In the genomic region with DNA sequence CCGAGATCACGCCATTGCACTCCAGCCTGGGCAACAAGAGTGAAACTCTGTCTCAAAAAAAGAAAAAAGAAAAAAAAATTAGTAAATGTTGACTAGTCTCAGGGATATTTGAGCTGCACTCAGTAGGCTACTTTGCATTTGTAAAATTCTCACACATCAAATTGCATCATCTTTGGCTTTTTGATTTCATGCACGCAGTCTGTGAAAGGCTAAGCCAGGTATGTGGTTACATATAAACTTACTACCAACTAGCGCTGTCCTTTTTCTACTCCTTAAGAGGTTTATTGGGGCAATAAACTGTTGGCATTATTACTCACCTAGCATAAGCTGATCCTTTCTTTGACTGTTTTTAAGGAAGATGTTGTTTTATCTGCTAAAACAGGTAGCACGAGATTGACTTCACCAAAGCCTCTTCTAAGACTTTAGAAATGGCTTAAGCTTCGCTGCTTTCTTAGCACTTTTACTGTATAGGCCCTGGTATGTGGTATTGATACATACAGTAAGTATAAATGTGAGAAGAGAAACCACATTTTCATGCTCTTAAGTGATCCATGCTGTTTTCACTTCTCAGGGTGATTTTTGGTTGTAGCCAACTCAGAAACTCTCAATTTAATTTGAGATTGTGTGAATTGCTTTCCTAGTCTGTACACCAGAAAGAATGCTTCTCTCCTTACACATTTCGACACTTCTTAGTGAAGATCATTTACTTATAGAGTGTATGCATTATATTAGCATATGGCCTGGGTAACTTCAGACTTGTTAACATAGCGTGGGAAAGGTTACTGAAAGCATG, we compare ENCODE assay signal across 1 cellular context.
A peak's percentile ranks its signal among the peaks of the same experiment; 100 is the strongest.
TF ChIP-seq lines count a peak whose summit lies in the region.

No MANE protein-coding gene starts in this region.

TF ChIP-seq in GM12878, 131 proteins besides CTCF, POLR2A, EP300 and RAD21 (continued from another document):
- TF ChIP-seq, protein P1, sequence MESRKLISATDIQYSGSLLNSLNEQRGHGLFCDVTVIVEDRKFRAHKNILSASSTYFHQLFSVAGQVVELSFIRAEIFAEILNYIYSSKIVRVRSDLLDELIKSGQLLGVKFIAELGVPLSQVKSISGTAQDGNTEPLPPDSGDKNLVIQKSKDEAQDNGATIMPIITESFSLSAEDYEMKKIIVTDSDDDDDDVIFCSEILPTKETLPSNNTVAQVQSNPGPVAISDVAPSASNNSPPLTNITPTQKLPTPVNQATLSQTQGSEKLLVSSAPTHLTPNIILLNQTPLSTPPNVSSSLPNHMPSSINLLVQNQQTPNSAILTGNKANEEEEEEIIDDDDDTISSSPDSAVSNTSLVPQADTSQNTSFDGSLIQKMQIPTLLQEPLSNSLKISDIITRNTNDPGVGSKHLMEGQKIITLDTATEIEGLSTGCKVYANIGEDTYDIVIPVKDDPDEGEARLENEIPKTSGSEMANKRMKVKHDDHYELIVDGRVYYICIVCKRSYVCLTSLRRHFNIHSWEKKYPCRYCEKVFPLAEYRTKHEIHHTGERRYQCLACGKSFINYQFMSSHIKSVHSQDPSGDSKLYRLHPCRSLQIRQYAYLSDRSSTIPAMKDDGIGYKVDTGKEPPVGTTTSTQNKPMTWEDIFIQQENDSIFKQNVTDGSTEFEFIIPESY (IDR thresholded peaks at IDR 0.05) = no peak
- TF ChIP-seq BMI1 (IDR thresholded peaks at IDR 0.05; ENCODE audit: borderline replicate concordance) (peak; percentile 39; the same call in 1 of the 2 replicates), RUNX3 (IDR thresholded peaks at IDR 0.05; ENCODE audit: low read length) (peak; percentile 91), SIN3A (IDR thresholded peaks at IDR 0.05; ENCODE audit: low read depth, low read length) (no peak), BCL11A (IDR thresholded peaks at IDR 0.05; ENCODE audit: low read depth, low read length) (peak; percentile 22; the same call in 1 of the 2 replicates), ELK1 (IDR thresholded peaks at IDR 0.05; ENCODE audit: low read depth, low read length) (no peak), JUNB (IDR thresholded peaks at IDR 0.05) (peak; percentile 15), CREM (IDR thresholded peaks at IDR 0.05; ENCODE audit: low read depth) (no peak), SMAD1 (IDR thresholded peaks at IDR 0.05; ENCODE audit: low read depth, partially characterized antibody) (no peak), ZNF384 (IDR thresholded peaks at IDR 0.05; ENCODE audit: borderline replicate concordance, low read depth, low read length) (no peak), MXI1 (IDR thresholded peaks at IDR 0.05; ENCODE audit: low read depth, low read length) (no peak), TCF7 (IDR thresholded peaks at IDR 0.05; ENCODE audit: borderline replicate concordance) (no peak), KLF5 (IDR thresholded peaks at IDR 0.05; ENCODE audit: partially characterized antibody) (no peak), SKIL (IDR thresholded peaks at IDR 0.05; ENCODE audit: low read depth, poor library complexity, severe bottlenecking) (peak; percentile 49), SREBF1 (IDR thresholded peaks at IDR 0.05; ENCODE audit: low read length) (peak; percentile 30; the same call in 1 of the 2 replicates), REST (IDR thresholded peaks at IDR 0.05; ENCODE audit: low read depth, low read length) (no peak), SMAD5 (IDR thresholded peaks at IDR 0.05; ENCODE audit: low read depth) (no peak), CEBPB (IDR thresholded peaks at IDR 0.05; ENCODE audit: borderline replicate concordance in 1 of 2, low read depth in 2 of 2, low read length in 2 of 2) (peak in 1 of 2 experiments; percentile 73; a peak in 1 of 4 replicates), KAT2A (conservative IDR thresholded peaks at IDR 0.05; ENCODE audit: control insufficient read depth, low read depth, low read length) (no peak), HDAC2 (IDR thresholded peaks at IDR 0.05) (no peak), TARDBP (IDR thresholded peaks at IDR 0.05; ENCODE audit: borderline replicate concordance) (no peak), ZSCAN29 (IDR thresholded peaks at IDR 0.05) (no peak), SRF (IDR thresholded peaks at IDR 0.05; ENCODE audit: low read depth in 2 of 2, low read length in 2 of 2) (no peak), MEF2A (IDR thresholded peaks at IDR 0.05; ENCODE audit: insufficient read depth, low read depth, low read length) (0 out of 2 replicates have a peak, but pooled peaks have one; percentile 3), ZNF622 (IDR thresholded peaks at IDR 0.05) (no peak), YY1 (IDR thresholded peaks at IDR 0.05; ENCODE audit: low read depth, low read length) (no peak)
- TF ChIP-seq, protein P2, sequence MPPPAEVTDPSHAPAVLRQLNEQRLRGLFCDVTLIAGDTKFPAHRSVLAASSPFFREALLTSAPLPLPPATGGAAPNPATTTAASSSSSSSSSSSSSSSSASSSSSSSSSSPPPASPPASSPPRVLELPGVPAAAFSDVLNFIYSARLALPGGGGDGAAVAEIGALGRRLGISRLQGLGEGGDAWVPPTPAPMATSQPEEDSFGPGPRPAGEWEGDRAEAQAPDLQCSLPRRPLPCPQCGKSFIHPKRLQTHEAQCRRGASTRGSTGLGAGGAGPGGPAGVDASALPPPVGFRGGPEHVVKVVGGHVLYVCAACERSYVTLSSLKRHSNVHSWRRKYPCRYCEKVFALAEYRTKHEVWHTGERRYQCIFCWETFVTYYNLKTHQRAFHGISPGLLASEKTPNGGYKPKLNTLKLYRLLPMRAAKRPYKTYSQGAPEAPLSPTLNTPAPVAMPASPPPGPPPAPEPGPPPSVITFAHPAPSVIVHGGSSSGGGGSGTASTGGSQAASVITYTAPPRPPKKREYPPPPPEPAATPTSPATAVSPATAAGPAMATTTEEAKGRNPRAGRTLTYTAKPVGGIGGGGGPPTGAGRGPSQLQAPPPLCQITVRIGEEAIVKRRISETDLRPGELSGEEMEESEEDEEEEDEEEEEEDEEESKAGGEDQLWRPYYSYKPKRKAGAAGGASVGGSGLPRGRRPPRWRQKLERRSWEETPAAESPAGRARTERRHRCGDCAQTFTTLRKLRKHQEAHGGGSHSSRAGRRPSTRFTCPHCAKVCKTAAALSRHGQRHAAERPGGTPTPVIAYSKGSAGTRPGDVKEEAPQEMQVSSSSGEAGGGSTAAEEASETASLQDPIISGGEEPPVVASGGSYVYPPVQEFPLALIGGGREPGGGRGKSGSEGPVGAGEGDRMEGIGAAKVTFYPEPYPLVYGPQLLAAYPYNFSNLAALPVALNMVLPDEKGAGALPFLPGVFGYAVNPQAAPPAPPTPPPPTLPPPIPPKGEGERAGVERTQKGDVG (CRISPR knock-in tag; IDR thresholded peaks at IDR 0.05) = no peak
- TF ChIP-seq, protein P3, sequence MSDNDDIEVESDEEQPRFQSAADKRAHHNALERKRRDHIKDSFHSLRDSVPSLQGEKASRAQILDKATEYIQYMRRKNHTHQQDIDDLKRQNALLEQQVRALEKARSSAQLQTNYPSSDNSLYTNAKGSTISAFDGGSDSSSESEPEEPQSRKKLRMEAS (IDR thresholded peaks at IDR 0.05; ENCODE audit: low read depth, low read length) = no peak
- TF ChIP-seq, protein P4, sequence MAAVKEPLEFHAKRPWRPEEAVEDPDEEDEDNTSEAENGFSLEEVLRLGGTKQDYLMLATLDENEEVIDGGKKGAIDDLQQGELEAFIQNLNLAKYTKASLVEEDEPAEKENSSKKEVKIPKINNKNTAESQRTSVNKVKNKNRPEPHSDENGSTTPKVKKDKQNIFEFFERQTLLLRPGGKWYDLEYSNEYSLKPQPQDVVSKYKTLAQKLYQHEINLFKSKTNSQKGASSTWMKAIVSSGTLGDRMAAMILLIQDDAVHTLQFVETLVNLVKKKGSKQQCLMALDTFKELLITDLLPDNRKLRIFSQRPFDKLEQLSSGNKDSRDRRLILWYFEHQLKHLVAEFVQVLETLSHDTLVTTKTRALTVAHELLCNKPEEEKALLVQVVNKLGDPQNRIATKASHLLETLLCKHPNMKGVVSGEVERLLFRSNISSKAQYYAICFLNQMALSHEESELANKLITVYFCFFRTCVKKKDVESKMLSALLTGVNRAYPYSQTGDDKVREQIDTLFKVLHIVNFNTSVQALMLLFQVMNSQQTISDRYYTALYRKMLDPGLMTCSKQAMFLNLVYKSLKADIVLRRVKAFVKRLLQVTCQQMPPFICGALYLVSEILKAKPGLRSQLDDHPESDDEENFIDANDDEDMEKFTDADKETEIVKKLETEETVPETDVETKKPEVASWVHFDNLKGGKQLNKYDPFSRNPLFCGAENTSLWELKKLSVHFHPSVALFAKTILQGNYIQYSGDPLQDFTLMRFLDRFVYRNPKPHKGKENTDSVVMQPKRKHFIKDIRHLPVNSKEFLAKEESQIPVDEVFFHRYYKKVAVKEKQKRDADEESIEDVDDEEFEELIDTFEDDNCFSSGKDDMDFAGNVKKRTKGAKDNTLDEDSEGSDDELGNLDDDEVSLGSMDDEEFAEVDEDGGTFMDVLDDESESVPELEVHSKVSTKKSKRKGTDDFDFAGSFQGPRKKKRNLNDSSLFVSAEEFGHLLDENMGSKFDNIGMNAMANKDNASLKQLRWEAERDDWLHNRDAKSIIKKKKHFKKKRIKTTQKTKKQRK (IDR thresholded peaks at IDR 0.05; ENCODE audit: low read depth, low read length) = no peak
